ENCODE assay signal across 8 cellular contexts in the genomic region with DNA sequence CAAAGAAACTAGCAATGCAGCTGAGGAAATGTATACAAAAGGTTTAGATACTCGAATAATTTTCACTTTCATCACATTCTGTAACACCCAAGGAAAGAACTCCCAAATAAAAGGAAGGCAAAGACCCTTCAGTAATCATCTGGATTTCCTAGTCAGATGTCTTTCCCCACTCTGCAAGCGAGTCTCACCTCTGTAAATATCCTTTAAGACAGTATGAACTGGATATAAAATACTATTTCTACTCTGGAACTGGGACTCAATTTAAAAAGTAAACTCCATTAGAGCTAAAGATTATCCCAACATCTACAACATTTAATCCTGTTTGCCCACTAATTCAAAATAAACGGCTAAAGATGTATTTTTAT. TPM values are rescaled to one million over a fixed set of nuclear protein-coding genes. Genes with fewer than 3 reads are reported as not detected.
A peak's percentile ranks its signal among the peaks of the same experiment; 100 is the strongest.
DNase-seq lines count a peak whose midpoint lies in the region; ATAC-seq and TF ChIP-seq lines count a peak whose summit lies in the region.

No MANE protein-coding gene starts in this region.

- intact Hi-C loops in CD14-positive monocyte (cut with micrococcal nuclease) = no loop called here

- H3K4me1 Mint-ChIP-seq in CD14-positive monocyte (peaks cover 67% of the 10 kb centered on the region), nephron (peaks cover 32% of the 10 kb centered on the region)
- H3K4me1 Mint-ChIP-seq in central memory CD8-positive, alpha-beta T cell = peaks cover 31% of the 10 kb centered on the region

- peak; percentile 6 for ATAC-seq in HG03342 (IDR thresholded peaks at IDR 0.05; ENCODE audit: unreplicated experiment)
- peak; percentile 15 for ATAC-seq in central memory CD8-positive, alpha-beta T cell (replicated peaks; ENCODE audit: extremely low read depth, poor library complexity, severe bottlenecking)

- H3K36me3 Mint-ChIP-seq in CD14-positive monocyte (no peaks in the 10 kb centered on the region), nephron (ENCODE audit: low read depth) (no peaks in the 10 kb centered on the region)
- H3K36me3 Mint-ChIP-seq in central memory CD8-positive, alpha-beta T cell (ENCODE audit: insufficient read depth) = peaks cover 2% of the 10 kb centered on the region

- peak overlapping the region; percentile 95 to 100 (median 98) for H3K27ac Mint-ChIP-seq in CD14-positive monocyte
- H3K27ac Mint-ChIP-seq in central memory CD8-positive, alpha-beta T cell (ENCODE audit: low read depth) = peak overlapping the region; percentile 97
- H3K27ac Mint-ChIP-seq in nephron = peak overlapping the region; percentile 60 to 94 (median 92)

- TF ChIP-seq CTCF in CD14-positive monocyte (IDR thresholded peaks at IDR 0.05) (no peak), nephron (IDR thresholded peaks at IDR 0.05; ENCODE audit: unreplicated experiment in 3 of 3) (no peak)

- DNase-seq in CD14-positive monocyte (ENCODE audit: low spot score) = no peak
- no peak for DNase-seq in central memory CD8-positive, alpha-beta T cell (ENCODE audit: low spot score in 2 of 2)
- DNase-seq in G401 (ENCODE audit: low spot score) = no peak
- no peak for DNase-seq in kidney glomerular epithelial cell (lab: John Stamatoyannopoulos, UW)
- no peak for DNase-seq in NCI-H187 (lab: John Stamatoyannopoulos, UW)
- no peak for DNase-seq in NCI-H1436 treated with DMSO at 0.1 percent for 48 hours (lab: John Stamatoyannopoulos, UW)

- H3K27me3 Mint-ChIP-seq in CD14-positive monocyte (ENCODE audit: low read depth in 3 of 3) = peaks cover 3 to 4% (median 4%) of the 10 kb centered on the region in 3 donors
- H3K27me3 Mint-ChIP-seq in central memory CD8-positive, alpha-beta T cell = peaks cover 15% of the 10 kb centered on the region
- peaks cover 9% of the 10 kb centered on the region for H3K27me3 Mint-ChIP-seq in nephron (ENCODE audit: low read depth)

- H3K4me3 Mint-ChIP-seq in CD14-positive monocyte (peak overlapping the region; percentile 88 to 94), nephron (peak overlapping the region in 2 of 3 experiments; percentile 58 to 70)
- H3K4me3 Mint-ChIP-seq in central memory CD8-positive, alpha-beta T cell = peak overlapping the region; percentile 84

- in situ Hi-C loops in G401 (cut with HindIII; ENCODE audit: low sequenced_read_pairs) = no loop called here

- H3K9me3 Mint-ChIP-seq in CD14-positive monocyte (peaks cover 0 to 2% (median 0%) of the 10 kb centered on the region in 7 donors), nephron (no peaks in the 10 kb centered on the region)
- H3K9me3 Mint-ChIP-seq in central memory CD8-positive, alpha-beta T cell = no peaks in the 10 kb centered on the region

RNA-seq across cellular contexts. Expression of a gene that starts 27.0 kb away (rescaled TPM):
- polyA plus RNA-seq in CD14-positive monocyte = 1 to 10 TPM; 1.4 to 3.8 TPM
- 14.7 and 16.3 TPM in 2 replicates for total RNA-seq in G401 (2014; rRNA removed; shearing (Covaris generic))

RNA-seq across cellular contexts. Expression of a gene that starts 47.6 kb away (rescaled TPM):
- under 1 TPM; 0.19 to 0.74 TPM for polyA plus RNA-seq in CD14-positive monocyte
- total RNA-seq in G401 (2014; rRNA removed; shearing (Covaris generic)) = 2.8 and 5.4 TPM in 2 replicates
